Comparison of ENCODE assay signal across 25 cellular contexts in the genomic region with DNA sequence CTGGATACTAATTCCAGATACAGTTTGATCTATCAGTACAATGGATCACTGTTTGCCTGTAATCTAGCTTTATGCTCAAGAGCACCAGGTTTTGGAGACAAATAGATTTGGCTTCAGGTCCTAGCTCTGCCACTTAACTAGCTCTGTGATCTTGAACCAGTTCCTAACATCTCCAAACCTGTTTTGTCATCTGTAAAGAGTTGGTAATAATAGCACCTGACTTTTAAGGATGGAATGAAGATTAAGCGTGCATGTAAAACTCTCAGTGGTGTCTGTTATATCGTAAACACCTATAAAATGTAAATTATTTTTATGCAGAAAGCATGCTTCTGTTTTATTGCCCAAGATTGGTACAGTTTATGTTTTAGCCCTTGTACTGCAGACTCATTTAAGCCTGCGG.
"Had no signal": no experiment of that assay in that cellular context is flagged by ENCODE, and none has a peak within 500 bp of the region (broad histone marks: within the 10 kb centered on the region; RNA-seq: fewer than 3 reads in every experiment).

No MANE protein-coding gene starts in this region.

- H3K4me2 ChIP-seq: neural progenitor cell had no signal

- H3K9ac ChIP-seq: neural progenitor cell had no signal

- H3K27ac ChIP-seq: esophagus squamous epithelium, neural progenitor cell, prostate gland, right atrium auricular region, tibial nerve, upper lobe of left lung had no signal

- H3K27me3 ChIP-seq: esophagus squamous epithelium, neural progenitor cell, right atrium auricular region, sigmoid colon, stomach, tibial nerve, upper lobe of left lung had no signal

- FAIRE-seq: endometrium, urothelium cell line had no signal

- H3K9me3 ChIP-seq: esophagus squamous epithelium, prostate gland, right atrium auricular region, sigmoid colon, stomach, tibial nerve, upper lobe of left lung had no signal

- H2AFZ ChIP-seq: neural progenitor cell had no signal

- DNase-seq: cortex of kidney; effector memory CD8-positive, alpha-beta T cell; esophagus squamous epithelium; hypothalamus; immature natural killer cell; islet precursor cell; kidney glomerular epithelial cell; left colon; mammary epithelial cell; mesendoderm; midbrain; naive thymus-derived CD4-positive, alpha-beta T cell; sigmoid colon; stimulated activated CD4-positive, alpha-beta T cell treated with anti-CD3 and anti-CD28 coated beads, Interleukin-2, amount 100 ng/mL, for 24 hours; stimulated activated CD4-positive, alpha-beta T cell treated with anti-CD3 and anti-CD28 coated beads, Interleukin-4, amount 100 ng/mL, for 24 hours; stimulated activated naive CD4-positive, alpha-beta T cell treated with Interleukin-2 at 50 U/mL for 16 hours; stomach; upper lobe of left lung had no signal

- ATAC-seq: effector memory CD8-positive, alpha-beta T cell; left colon; naive thymus-derived CD4-positive, alpha-beta T cell; stimulated activated effector memory CD8-positive, alpha-beta T cell treated with anti-CD3 and anti-CD28 coated beads, Interleukin-12 subunit alpha, Interleukin-12 subunit beta, amount 100 ng/mL, for 72 hours had no signal

- H3K4me1 ChIP-seq: neural progenitor cell had no signal

- H3K4me3 ChIP-seq: esophagus squamous epithelium, neural progenitor cell, prostate gland, right atrium auricular region, sigmoid colon, stomach, tibial nerve, upper lobe of left lung had no signal

- H3K36me3 ChIP-seq: esophagus squamous epithelium, neural progenitor cell, prostate gland, right atrium auricular region, sigmoid colon, stomach, upper lobe of left lung had no signal
